32 cellular contexts compared by ENCODE assay signal in the genomic region with DNA sequence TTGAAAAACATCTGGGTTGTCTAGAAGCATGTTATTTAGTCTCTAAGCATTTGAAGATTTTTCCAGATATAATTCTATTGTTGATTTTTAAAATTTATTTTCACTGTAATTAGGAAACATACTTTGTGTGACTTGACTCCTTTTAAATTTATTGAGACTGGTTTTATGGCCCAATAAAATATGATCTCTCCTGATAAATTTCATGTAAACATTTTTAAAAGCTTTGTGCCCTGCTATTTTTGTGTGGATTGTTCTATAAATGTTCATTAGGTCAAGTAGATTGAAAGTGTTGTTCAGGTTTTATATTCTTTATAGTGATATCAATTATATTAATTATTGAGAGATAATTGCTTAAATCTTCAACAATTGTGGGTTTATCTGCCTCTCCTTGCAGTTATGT.
DNase-seq lines count a peak whose midpoint lies in the region; ATAC-seq, FAIRE-seq and TF ChIP-seq lines count a peak whose summit lies in the region.
"Had no signal": no experiment of that assay in that cellular context is flagged by ENCODE, and none has a peak within 500 bp of the region (broad histone marks: within the 10 kb centered on the region; RNA-seq: fewer than 3 reads in every experiment).

No MANE protein-coding gene starts in this region.

- H3K36me3 ChIP-seq in HEK293 (ENCODE audit: control insufficient read depth in 2 of 2, insufficient read depth in 1 of 2, low read length in 2 of 2), result no peaks in the 10 kb centered on the region
- H3K36me3 ChIP-seq: BE2C; BLaER1; BLaER1 treated with 17β-estradiol and CSF1 and Interleukin-3, amounts not matched to agents 10 nM and 100 nM had no signal

- no peaks in the 10 kb centered on the region for H3K9me3 ChIP-seq in HEK293 (ENCODE audit: control insufficient read depth, insufficient read depth, low read depth, low read length)
- H3K9me3 ChIP-seq: A549, BE2C had no signal

- H3K4me1 ChIP-seq in HEK293 (ENCODE audit: control insufficient read depth, insufficient read depth, low read length), result no peaks in the 10 kb centered on the region
- H3K4me1 ChIP-seq: A549; BE2C; BLaER1; BLaER1 treated with 17β-estradiol and CSF1 and Interleukin-3, amounts not matched to agents 10 nM and 100 nM; Caco-2 had no signal

- no peak overlapping the region for H3K27ac ChIP-seq in HEK293 (ENCODE audit: extremely low read depth, low read depth, low read length)
- H3K27ac ChIP-seq: 22Rv1; A549; BLaER1; BLaER1 treated with 17β-estradiol and CSF1 and Interleukin-3, amounts not matched to agents 10 nM and 100 nM; C4-2B had no signal

- H3K4me3 ChIP-seq in HEK293 (ENCODE audit: low read depth, low read length), result no peak overlapping the region
- no peak overlapping the region for H3K4me3 ChIP-seq in LNCaP clone FGC (ENCODE audit: low read depth, low read length)
- H3K4me3 ChIP-seq: A549; BLaER1; BLaER1 treated with 17β-estradiol and CSF1 and Interleukin-3, amounts not matched to agents 10 nM and 100 nM had no signal

- ATAC-seq in GM19397 (IDR thresholded peaks at IDR 0.05; ENCODE audit: unreplicated experiment) (no peak), HG03460 (IDR thresholded peaks at IDR 0.05; ENCODE audit: unreplicated experiment) (no peak)
- ATAC-seq: A549; CD8-positive, alpha-beta T cell had no signal

- CTCF ChIA-PET in HEK293 (lab: Yijun Ruan, JAX), result interaction anchor here (0.6 to 2.5 kb wide), 4 partner anchors 10 to 1409 kb away, joined by 3 to 9 read pairs (median 4); no protein-coding TSS in a partner anchor

- FAIRE-seq in endometrium (lab: Jason Lieb, UNC), result peak; percentile 99
- FAIRE-seq: A549, D721Med had no signal

- POLR2A ChIA-PET in HEK293 (lab: Yijun Ruan, JAX), result no interaction called here

- TF ChIP-seq CTCF in HEK293 (tag by site-specific recombination; IDR thresholded peaks at IDR 0.05) (no peak), LNCaP clone FGC (IDR thresholded peaks at IDR 0.05; ENCODE audit: control insufficient read depth, extremely low read depth, insufficient read depth) (no peak)

- peak; percentile 52 for DNase-seq in LNCaP clone FGC (ENCODE audit: low read depth)
- no peak for DNase-seq in activated effector memory CD4-positive, alpha-beta T cell treated with Interleukin-2 at 50 U/mL for 16 hours
- DNase-seq: 8988T; ACHN; AML-193; BE2C; C1 segment of cervical spinal cord; Caco-2; Calu3; CD4-positive, alpha-beta memory T cell; CD4-positive, alpha-beta T cell; CD4-positive, CD25-positive, alpha-beta regulatory T cell; CD8-positive, alpha-beta memory T cell; CD8-positive, alpha-beta T cell; COR-L47; DMS 273 treated with DMSO at 0.1 percent for 48 hours; DMS153; DMS53; DMS79; DMS79 treated with DMSO at 0.1 percent for 48 hours; DND-41; EL had no signal

TF ChIP-seq in HEK293, 187 proteins besides CTCF, POLR2A, EP300 and RAD21 (continues in another document):
- TF ChIP-seq ZNF837 (tag by site-specific recombination; IDR thresholded peaks at IDR 0.05) (no peak), ZNF146 (tag by site-specific recombination; IDR thresholded peaks at IDR 0.05) (no peak), ZNF350 (tag by site-specific recombination; IDR thresholded peaks at IDR 0.05) (peak; percentile 62; the same call in 1 of the 2 replicates), HOXD13 (CRISPR knock-in tag; IDR thresholded peaks at IDR 0.05; ENCODE audit: borderline replicate concordance) (no peak), YY2 (tag by site-specific recombination; IDR thresholded peaks at IDR 0.05) (no peak), ZNF521 (tag by site-specific recombination; IDR thresholded peaks at IDR 0.05) (no peak), ZBTB21 (tag by site-specific recombination; IDR thresholded peaks at IDR 0.05) (no peak), ZNF274 (IDR thresholded peaks at IDR 0.05; ENCODE audit: low read length) (no peak), ZNF274 (tag by site-specific recombination; IDR thresholded peaks at IDR 0.05; ENCODE audit: borderline replicate concordance) (no peak), ZNF302 (tag by site-specific recombination; IDR thresholded peaks at IDR 0.05; ENCODE audit: low read depth) (no peak)
- TF ChIP-seq, protein P1, sequence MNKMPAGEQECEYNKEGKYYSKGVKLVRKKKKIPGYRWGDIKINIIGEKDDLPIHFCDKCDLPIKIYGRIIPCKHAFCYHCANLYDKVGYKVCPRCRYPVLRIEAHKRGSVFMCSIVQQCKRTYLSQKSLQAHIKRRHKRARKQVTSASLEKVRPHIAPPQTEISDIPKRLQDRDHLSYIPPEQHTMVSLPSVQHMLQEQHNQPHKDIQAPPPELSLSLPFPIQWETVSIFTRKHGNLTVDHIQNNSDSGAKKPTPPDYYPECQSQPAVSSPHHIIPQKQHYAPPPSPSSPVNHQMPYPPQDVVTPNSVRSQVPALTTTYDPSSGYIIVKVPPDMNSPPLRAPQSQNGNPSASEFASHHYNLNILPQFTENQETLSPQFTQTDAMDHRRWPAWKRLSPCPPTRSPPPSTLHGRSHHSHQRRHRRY (tag by site-specific recombination; IDR thresholded peaks at IDR 0.05), result no peak
- TF ChIP-seq, protein P2, sequence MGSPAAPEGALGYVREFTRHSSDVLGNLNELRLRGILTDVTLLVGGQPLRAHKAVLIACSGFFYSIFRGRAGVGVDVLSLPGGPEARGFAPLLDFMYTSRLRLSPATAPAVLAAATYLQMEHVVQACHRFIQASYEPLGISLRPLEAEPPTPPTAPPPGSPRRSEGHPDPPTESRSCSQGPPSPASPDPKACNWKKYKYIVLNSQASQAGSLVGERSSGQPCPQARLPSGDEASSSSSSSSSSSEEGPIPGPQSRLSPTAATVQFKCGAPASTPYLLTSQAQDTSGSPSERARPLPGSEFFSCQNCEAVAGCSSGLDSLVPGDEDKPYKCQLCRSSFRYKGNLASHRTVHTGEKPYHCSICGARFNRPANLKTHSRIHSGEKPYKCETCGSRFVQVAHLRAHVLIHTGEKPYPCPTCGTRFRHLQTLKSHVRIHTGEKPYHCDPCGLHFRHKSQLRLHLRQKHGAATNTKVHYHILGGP (tag by site-specific recombination; IDR thresholded peaks at IDR 0.05), result 0 out of 2 replicates have a peak, but pooled peaks have one; percentile 36
- TF ChIP-seq, protein P3, sequence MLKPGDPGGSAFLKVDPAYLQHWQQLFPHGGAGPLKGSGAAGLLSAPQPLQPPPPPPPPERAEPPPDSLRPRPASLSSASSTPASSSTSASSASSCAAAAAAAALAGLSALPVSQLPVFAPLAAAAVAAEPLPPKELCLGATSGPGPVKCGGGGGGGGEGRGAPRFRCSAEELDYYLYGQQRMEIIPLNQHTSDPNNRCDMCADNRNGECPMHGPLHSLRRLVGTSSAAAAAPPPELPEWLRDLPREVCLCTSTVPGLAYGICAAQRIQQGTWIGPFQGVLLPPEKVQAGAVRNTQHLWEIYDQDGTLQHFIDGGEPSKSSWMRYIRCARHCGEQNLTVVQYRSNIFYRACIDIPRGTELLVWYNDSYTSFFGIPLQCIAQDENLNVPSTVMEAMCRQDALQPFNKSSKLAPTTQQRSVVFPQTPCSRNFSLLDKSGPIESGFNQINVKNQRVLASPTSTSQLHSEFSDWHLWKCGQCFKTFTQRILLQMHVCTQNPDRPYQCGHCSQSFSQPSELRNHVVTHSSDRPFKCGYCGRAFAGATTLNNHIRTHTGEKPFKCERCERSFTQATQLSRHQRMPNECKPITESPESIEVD (tag by site-specific recombination; IDR thresholded peaks at IDR 0.05), result 0 out of 2 replicates have a peak, but pooled peaks have one; percentile 34
- TF ChIP-seq, protein P4, sequence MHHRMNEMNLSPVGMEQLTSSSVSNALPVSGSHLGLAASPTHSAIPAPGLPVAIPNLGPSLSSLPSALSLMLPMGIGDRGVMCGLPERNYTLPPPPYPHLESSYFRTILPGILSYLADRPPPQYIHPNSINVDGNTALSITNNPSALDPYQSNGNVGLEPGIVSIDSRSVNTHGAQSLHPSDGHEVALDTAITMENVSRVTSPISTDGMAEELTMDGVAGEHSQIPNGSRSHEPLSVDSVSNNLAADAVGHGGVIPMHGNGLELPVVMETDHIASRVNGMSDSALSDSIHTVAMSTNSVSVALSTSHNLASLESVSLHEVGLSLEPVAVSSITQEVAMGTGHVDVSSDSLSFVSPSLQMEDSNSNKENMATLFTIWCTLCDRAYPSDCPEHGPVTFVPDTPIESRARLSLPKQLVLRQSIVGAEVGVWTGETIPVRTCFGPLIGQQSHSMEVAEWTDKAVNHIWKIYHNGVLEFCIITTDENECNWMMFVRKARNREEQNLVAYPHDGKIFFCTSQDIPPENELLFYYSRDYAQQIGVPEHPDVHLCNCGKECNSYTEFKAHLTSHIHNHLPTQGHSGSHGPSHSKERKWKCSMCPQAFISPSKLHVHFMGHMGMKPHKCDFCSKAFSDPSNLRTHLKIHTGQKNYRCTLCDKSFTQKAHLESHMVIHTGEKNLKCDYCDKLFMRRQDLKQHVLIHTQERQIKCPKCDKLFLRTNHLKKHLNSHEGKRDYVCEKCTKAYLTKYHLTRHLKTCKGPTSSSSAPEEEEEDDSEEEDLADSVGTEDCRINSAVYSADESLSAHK (tag by site-specific recombination; IDR thresholded peaks at IDR 0.05), result no peak
- TF ChIP-seq, protein P5, sequence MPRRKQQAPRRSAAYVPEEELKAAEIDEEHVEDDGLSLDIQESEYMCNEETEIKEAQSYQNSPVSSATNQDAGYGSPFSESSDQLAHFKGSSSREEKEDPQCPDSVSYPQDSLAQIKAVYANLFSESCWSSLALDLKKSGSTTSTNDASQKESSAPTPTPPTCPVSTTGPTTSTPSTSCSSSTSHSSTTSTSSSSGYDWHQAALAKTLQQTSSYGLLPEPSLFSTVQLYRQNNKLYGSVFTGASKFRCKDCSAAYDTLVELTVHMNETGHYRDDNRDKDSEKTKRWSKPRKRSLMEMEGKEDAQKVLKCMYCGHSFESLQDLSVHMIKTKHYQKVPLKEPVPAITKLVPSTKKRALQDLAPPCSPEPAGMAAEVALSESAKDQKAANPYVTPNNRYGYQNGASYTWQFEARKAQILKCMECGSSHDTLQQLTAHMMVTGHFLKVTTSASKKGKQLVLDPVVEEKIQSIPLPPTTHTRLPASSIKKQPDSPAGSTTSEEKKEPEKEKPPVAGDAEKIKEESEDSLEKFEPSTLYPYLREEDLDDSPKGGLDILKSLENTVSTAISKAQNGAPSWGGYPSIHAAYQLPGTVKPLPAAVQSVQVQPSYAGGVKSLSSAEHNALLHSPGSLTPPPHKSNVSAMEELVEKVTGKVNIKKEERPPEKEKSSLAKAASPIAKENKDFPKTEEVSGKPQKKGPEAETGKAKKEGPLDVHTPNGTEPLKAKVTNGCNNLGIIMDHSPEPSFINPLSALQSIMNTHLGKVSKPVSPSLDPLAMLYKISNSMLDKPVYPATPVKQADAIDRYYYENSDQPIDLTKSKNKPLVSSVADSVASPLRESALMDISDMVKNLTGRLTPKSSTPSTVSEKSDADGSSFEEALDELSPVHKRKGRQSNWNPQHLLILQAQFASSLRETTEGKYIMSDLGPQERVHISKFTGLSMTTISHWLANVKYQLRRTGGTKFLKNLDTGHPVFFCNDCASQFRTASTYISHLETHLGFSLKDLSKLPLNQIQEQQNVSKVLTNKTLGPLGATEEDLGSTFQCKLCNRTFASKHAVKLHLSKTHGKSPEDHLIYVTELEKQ (tag by site-specific recombination; IDR thresholded peaks at IDR 0.05; ENCODE audit: borderline replicate concordance), result no peak
